In the genomic region with DNA sequence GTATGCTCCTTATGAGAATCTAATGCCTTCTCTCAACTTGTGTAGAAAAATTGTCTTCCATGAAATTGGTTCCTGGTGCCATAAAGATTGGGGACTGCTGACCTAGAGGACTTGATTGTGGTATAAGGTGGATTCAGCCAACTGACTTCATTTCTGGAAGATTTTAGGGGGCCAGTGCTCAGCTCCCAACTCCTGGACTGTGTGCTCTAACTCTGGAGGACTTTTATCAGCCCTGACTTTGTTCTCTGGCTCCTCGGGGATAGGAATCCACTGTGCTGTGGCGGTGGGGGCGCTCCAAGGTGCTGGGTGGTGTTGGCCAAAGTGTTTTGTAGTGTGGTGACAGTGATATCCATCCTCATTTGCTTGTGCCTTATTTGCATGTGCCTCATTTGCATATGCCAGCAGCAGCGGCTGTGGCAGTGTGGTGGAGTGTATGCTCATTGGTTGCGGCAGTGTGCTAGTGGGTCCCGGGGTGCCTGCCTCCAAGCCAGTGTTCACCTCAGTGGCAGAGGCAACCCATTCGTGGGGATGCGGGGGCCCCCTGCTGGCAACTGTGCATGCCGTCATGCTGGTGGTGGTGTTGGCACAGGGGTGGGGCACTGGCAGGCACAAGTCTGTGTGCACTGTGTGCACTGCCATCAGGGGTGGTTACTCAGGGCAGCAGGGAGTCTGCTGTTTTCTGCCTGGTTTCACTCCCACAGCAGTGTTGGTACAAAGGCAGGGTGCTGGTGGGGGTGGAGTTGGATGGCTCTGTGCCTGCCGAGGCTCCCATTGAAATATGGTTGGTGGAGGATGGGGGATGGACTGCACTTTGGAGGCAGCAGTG, we compare ENCODE assay signal across 9 cellular contexts. TPM values are rescaled to one million over a fixed set of nuclear protein-coding genes. Genes with fewer than 3 reads are reported as not detected.
DNase-seq lines count a peak whose midpoint lies in the region; ATAC-seq and TF ChIP-seq lines count a peak whose summit lies in the region.
"Had no signal": no experiment of that assay in that cellular context is flagged by ENCODE, and none has a peak within 500 bp of the region (broad histone marks: within the 10 kb centered on the region; RNA-seq: fewer than 3 reads in every experiment).

No MANE protein-coding gene starts in this region.

- intact Hi-C loops in activated B cell treated with CpG ODN at 0.5 μM for 24 hours (cut with micrococcal nuclease) = no loop called here
- intact Hi-C loops in left ventricle myocardium superior (cut with micrococcal nuclease) = no loop called here

- TF ChIP-seq CTCF in activated B cell treated with CpG ODN at 0.5 μM for 24 hours (IDR thresholded peaks at IDR 0.05) = no peak

- no peaks in the 10 kb centered on the region for H3K27me3 Mint-ChIP-seq in activated B cell treated with CpG ODN at 0.5 μM for 24 hours
- H3K27me3 Mint-ChIP-seq in stimulated activated naive CD8-positive, alpha-beta T cell treated with anti-CD3 and anti-CD28 coated beads, Interleukin-15, amount 100 ng/mL, for 72 hours = no peaks in the 10 kb centered on the region
- H3K27me3 Mint-ChIP-seq: CD4-positive, CD25-positive, alpha-beta regulatory T cell had no signal

- ATAC-seq in activated B cell treated with CpG ODN at 0.5 μM for 24 hours (ENCODE audit: low read depth) = peak; percentile 14
- peak; percentile 38 for ATAC-seq in left ventricle myocardium superior
- peak; percentile 76 for ATAC-seq in stimulated activated naive CD8-positive, alpha-beta T cell treated with anti-CD3 and anti-CD28 coated beads, Interleukin-15, amount 100 ng/mL, for 72 hours
- no peak for ATAC-seq in HG03108 (IDR thresholded peaks at IDR 0.05; ENCODE audit: unreplicated experiment)

- DNase-seq in activated gamma-delta T cell (lab: John Stamatoyannopoulos, UW) (peak; percentile 12), activated gamma-delta T cell treated with Interleukin-2 at 50 U/mL for 16 hours (no peak), activated B cell treated with CpG ODN at 0.5 μM for 24 hours (no peak), left ventricle myocardium superior (peak; percentile 33), GM19240 (ENCODE audit: insufficient read length, low spot score) (no peak), SHP77 treated with DMSO at 0.1 percent for 48 hours (lab: John Stamatoyannopoulos, UW) (no peak)
- DNase-seq in stimulated activated naive CD8-positive, alpha-beta T cell treated with anti-CD3 and anti-CD28 coated beads, Interleukin-15, amount 100 ng/mL, for 72 hours = peak in 1 of 2 donors; percentile 23

- peaks cover 14% of the 10 kb centered on the region for H3K9me3 Mint-ChIP-seq in activated B cell treated with CpG ODN at 0.5 μM for 24 hours
- H3K9me3 Mint-ChIP-seq in stimulated activated naive CD8-positive, alpha-beta T cell treated with anti-CD3 and anti-CD28 coated beads, Interleukin-15, amount 100 ng/mL, for 72 hours = peaks cover 7 to 15% of the 10 kb centered on the region in 2 donors

- POLR2A ChIA-PET in activated B cell treated with CpG ODN at 0.5 μM for 24 hours (lab: Charles Lee) = no interaction called here

- H3K27ac Mint-ChIP-seq in activated B cell treated with CpG ODN at 0.5 μM for 24 hours = no peak overlapping the region
- H3K27ac Mint-ChIP-seq in stimulated activated naive CD8-positive, alpha-beta T cell treated with anti-CD3 and anti-CD28 coated beads, Interleukin-15, amount 100 ng/mL, for 72 hours = no peak overlapping the region
- H3K27ac Mint-ChIP-seq: CD4-positive, CD25-positive, alpha-beta regulatory T cell had no signal

- CTCF ChIA-PET in activated B cell treated with CpG ODN at 0.5 μM for 24 hours (lab: Charles Lee) = no interaction called here

- no peak overlapping the region for H3K4me3 Mint-ChIP-seq in activated B cell treated with CpG ODN at 0.5 μM for 24 hours
- no peak overlapping the region for H3K4me3 Mint-ChIP-seq in stimulated activated naive CD8-positive, alpha-beta T cell treated with anti-CD3 and anti-CD28 coated beads, Interleukin-15, amount 100 ng/mL, for 72 hours
- H3K4me3 Mint-ChIP-seq: CD4-positive, CD25-positive, alpha-beta regulatory T cell had no signal

- H3K36me3 Mint-ChIP-seq in activated B cell treated with CpG ODN at 0.5 μM for 24 hours (ENCODE audit: low read depth) = peaks cover 25% of the 10 kb centered on the region

- peaks cover 22% of the 10 kb centered on the region for H3K4me1 Mint-ChIP-seq in activated B cell treated with CpG ODN at 0.5 μM for 24 hours
- peaks cover 35% of the 10 kb centered on the region for H3K4me1 Mint-ChIP-seq in stimulated activated naive CD8-positive, alpha-beta T cell treated with anti-CD3 and anti-CD28 coated beads, Interleukin-15, amount 100 ng/mL, for 72 hours

RNA-seq across cellular contexts. Expression of a gene that starts 19.6 kb away (rescaled TPM):
- total RNA-seq in activated B cell treated with CpG ODN at 0.5 μM for 24 hours (24.0 and 25.0 TPM in 2 replicates), left ventricle myocardium superior (21.8 TPM)

Comparison
In these comparisons a context has a peak if more than half of its experiments do, and no peak if none do; other contexts are left out.
1. DNase-seq: peak in activated gamma-delta T cell (single experiment) and left ventricle myocardium superior (single experiment); none in activated gamma-delta T cell treated with Interleukin-2 at 50 U/mL for 16 hours (single experiment), activated B cell treated with CpG ODN at 0.5 μM for 24 hours (single experiment), GM19240 (single experiment) and SHP77 treated with DMSO at 0.1 percent for 48 hours (single experiment).